Comparison of ENCODE assay signal across 26 cellular contexts in genomic region chr11:133746663-133747306, GRCh38.
"Had no signal": no experiment of that assay in that cellular context is flagged by ENCODE, and none has a peak within 500 bp of the region (broad histone marks: within the 10 kb centered on the region; RNA-seq: fewer than 3 reads in every experiment).

No MANE protein-coding gene starts in this region.

- H3K9me3 ChIP-seq: ovary, psoas muscle, suprapubic skin had no signal

- H3K36me3 ChIP-seq: ovary, suprapubic skin, tibial nerve had no signal

- H3K4me3 Mint-ChIP-seq: activated CD4-positive, alpha-beta T cell treated with anti-CD3 and anti-CD28 coated beads for 36 hours; activated naive CD4-positive, alpha-beta T cell treated with anti-CD3 and anti-CD28 coated beads, Interleukin-2, amount 10 ng/mL, durations not matched to agents 7 days and 5 days; mesothelial cell of epicardium; naive B cell; nephron progenitor cell had no signal

- H3K27me3 Mint-ChIP-seq: activated naive CD4-positive, alpha-beta T cell treated with anti-CD3 and anti-CD28 coated beads, Interleukin-2, amount 10 ng/mL, durations not matched to agents 7 days and 5 days; naive B cell had no signal

- H3K9me3 Mint-ChIP-seq: activated naive CD4-positive, alpha-beta T cell treated with anti-CD3 and anti-CD28 coated beads, Interleukin-2, amount 10 ng/mL, durations not matched to agents 7 days and 5 days; mesothelial cell of epicardium had no signal

- H3K27ac ChIP-seq: epithelial cell of prostate, ovary, psoas muscle, suprapubic skin, tibial nerve had no signal

- H3K4me1 ChIP-seq: psoas muscle, suprapubic skin had no signal

- H3K4me1 Mint-ChIP-seq: activated CD4-positive, alpha-beta T cell treated with anti-CD3 and anti-CD28 coated beads for 36 hours; activated naive CD4-positive, alpha-beta T cell treated with anti-CD3 and anti-CD28 coated beads, Interleukin-2, amount 10 ng/mL, durations not matched to agents 7 days and 5 days; mesothelial cell of epicardium; naive B cell had no signal

- H3K36me3 Mint-ChIP-seq: activated naive CD4-positive, alpha-beta T cell treated with anti-CD3 and anti-CD28 coated beads, Interleukin-2, amount 10 ng/mL, durations not matched to agents 7 days and 5 days; mesothelial cell of epicardium; naive B cell had no signal

- DNase-seq: activated CD4-positive, alpha-beta T cell treated with anti-CD3 and anti-CD28 coated beads for 36 hours; activated CD4-positive, alpha-beta T cell treated with anti-CD3 and anti-CD28 coated beads, Interleukin-2, amount 50 U/mL, for 4 hours; activated CD4-positive, CD25-positive, alpha-beta regulatory T cell; activated CD8-positive, alpha-beta memory T cell treated with anti-CD3 and anti-CD28 coated beads, Interleukin-2, amount 50 U/mL, for 4 hours; activated gamma-delta T cell; activated naive CD4-positive, alpha-beta T cell treated with anti-CD3 and anti-CD28 coated beads, Interleukin-2, amount 10 ng/mL, durations not matched to agents 7 days and 5 days; activated T-cell treated with anti-CD3 and anti-CD28 coated beads, Interleukin-2, amount 50 U/mL, for 1 hour; amniotic stem cell; central memory CD4-positive, alpha-beta T cell; dermis blood vessel endothelial cell; effector CD8-positive, alpha-beta T cell; hippocampal formation; left colon; naive B cell; nephron progenitor cell; ovary; psoas muscle; stimulated activated CD4-positive, alpha-beta T cell treated with anti-CD3 and anti-CD28 coated beads, Interleukin-1b, Interleukin-23, amount 100 ng/mL, for 48 hours; stimulated activated CD4-positive, alpha-beta T cell treated with anti-CD3 and anti-CD28 coated beads, Interleukin-4, amount 100 ng/mL, for 4 hours; stimulated activated CD8-positive, alpha-beta memory T cell treated with anti-CD3 and anti-CD28 coated beads, Interleukin-4, amount 100 ng/mL, for 48 hours; stimulated activated naive CD4-positive, alpha-beta T cell had no signal

- H3K27me3 ChIP-seq: ovary, tibial nerve had no signal

- H3K4me3 ChIP-seq: ovary, psoas muscle, smooth muscle cell, suprapubic skin, tibial nerve had no signal

- ATAC-seq: activated CD4-positive, alpha-beta T cell treated with anti-CD3 and anti-CD28 coated beads for 36 hours; left colon; psoas muscle had no signal

- H3K27ac Mint-ChIP-seq: activated CD4-positive, alpha-beta T cell treated with anti-CD3 and anti-CD28 coated beads for 36 hours; activated naive CD4-positive, alpha-beta T cell treated with anti-CD3 and anti-CD28 coated beads, Interleukin-2, amount 10 ng/mL, durations not matched to agents 7 days and 5 days; mesothelial cell of epicardium; nephron progenitor cell had no signal
